In genomic region chr5:150035139-150035893, GRCh38 we compare ENCODE assay signal across 10 cellular contexts. TPM values are rescaled to one million over a fixed set of nuclear protein-coding genes. Genes with fewer than 3 reads are reported as not detected.
A peak's percentile ranks its signal among the peaks of the same experiment; 100 is the strongest.
DNase-seq lines count a peak whose midpoint lies in the region; ATAC-seq, FAIRE-seq and TF ChIP-seq lines count a peak whose summit lies in the region.
"Had no signal": no experiment of that assay in that cellular context is flagged by ENCODE, and none has a peak within 500 bp of the region (broad histone marks: within the 10 kb centered on the region; RNA-seq: fewer than 3 reads in every experiment).

No MANE protein-coding gene starts in this region.

- 65% methylated on average over 7 of the region's 7 CpGs for WGBS in GM12878 (ENCODE audit: insufficient coverage, insufficient replicate concordance, low lambda C conversion rate, missing lambda C conversion rate)
- 77 to 79% methylated on average over 7 of the region's 7 CpGs for WGBS in aorta, 2 donors

- RAD21 ChIA-PET in GM12878 (lab: Charles Lee; ENCODE audit: unreplicated experiment) = interaction anchor here (0.6 to 1.4 kb wide), 3 partner anchors 34 to 206 kb away, joined by 3 read pairs; no protein-coding TSS in a partner anchor

- in situ Hi-C loops in GM12878 (cut with MboI) = no loop called here

- no peaks in the 10 kb centered on the region for H3K79me2 ChIP-seq in GM12878 (ENCODE audit: control insufficient read depth, insufficient read depth, low read length)

- no peak for TF ChIP-seq RAD21 in GM12878 (IDR thresholded peaks at IDR 0.05; ENCODE audit: insufficient read depth, low read depth, low read length)

- ATAC-seq in GM18511 (IDR thresholded peaks at IDR 0.05; ENCODE audit: unreplicated experiment) (peak; percentile 99), GM21528 (IDR thresholded peaks at IDR 0.05; ENCODE audit: low FRiP score, unreplicated experiment) (peak; percentile 93), HG03342 (IDR thresholded peaks at IDR 0.05; ENCODE audit: unreplicated experiment) (peak; percentile 99), GM12878 (peak; percentile 100), aorta (ENCODE audit: low FRiP score) (no peak)

- H3K27ac ChIP-seq in GM12878 (ENCODE audit: control insufficient read depth, insufficient read depth) (no peak overlapping the region), A673 (ENCODE audit: low read depth, low read length, poor library complexity, severe bottlenecking) (no peak overlapping the region), aorta (ENCODE audit: low read depth in 1 of 2, low read length in 2 of 2) (no peak overlapping the region)

- DNase-seq in GM12878 (ENCODE audit: low read depth, low spot score) = peak; percentile 42
- no peak for DNase-seq in H7
- DNase-seq in A673 (ENCODE audit: low spot score) = no peak
- no peak for DNase-seq in aorta
- DNase-seq in NCI-H446 (lab: John Stamatoyannopoulos, UW) = no peak
- DNase-seq: activated T-cell treated with anti-CD3 and anti-CD28 coated beads for 4 hours had no signal

- no peak for TF ChIP-seq POLR2A in GM12878 (IDR thresholded peaks at IDR 0.05; ENCODE audit: low read depth, low read length)

- H3K36me3 ChIP-seq in GM12878 (ENCODE audit: control insufficient read depth in 2 of 2, insufficient read depth in 2 of 2, low read length in 1 of 2) (peaks cover 17 to 57% of the 10 kb centered on the region in 2 experiments), H7 (replicated peaks; ENCODE audit: control insufficient read depth, insufficient read depth, low read length) (peaks cover 40% of the 10 kb centered on the region), A673 (ENCODE audit: insufficient read depth, low read length, poor library complexity, severe bottlenecking) (peaks cover 90% of the 10 kb centered on the region), aorta (ENCODE audit: control insufficient read depth in 1 of 2, insufficient read depth in 2 of 2, low read length in 1 of 2) (peaks cover 12 to 16% of the 10 kb centered on the region in 2 donors)

- no peaks in the 10 kb centered on the region for H4K20me1 ChIP-seq in GM12878 (ENCODE audit: control insufficient read depth, insufficient read depth)

- no peak overlapping the region for H3K9ac ChIP-seq in GM12878 (ENCODE audit: control insufficient read depth, insufficient read depth, low read length)

- H3K4me3 ChIP-seq in GM12878 (no peak overlapping the region), H7 (ENCODE audit: insufficient read depth, low read depth, low read length) (no peak overlapping the region), A673 (ENCODE audit: low read depth, low read length, poor library complexity, severe bottlenecking) (no peak overlapping the region), aorta (ENCODE audit: low read length in 2 of 2) (no peak overlapping the region)

- H3K4me1 ChIP-seq in GM12878 (ENCODE audit: control insufficient read depth, insufficient read depth, low read length) (peaks cover 7% of the 10 kb centered on the region), A673 (ENCODE audit: insufficient read depth, low read length, poor library complexity, severe bottlenecking) (peaks cover 11% of the 10 kb centered on the region), aorta (ENCODE audit: control insufficient read depth in 1 of 2, insufficient read depth in 2 of 2, low read length in 2 of 2) (no peaks in the 10 kb centered on the region)

- TF ChIP-seq EP300 in GM12878 (IDR thresholded peaks at IDR 0.05; ENCODE audit: borderline replicate concordance in 1 of 2, control insufficient read depth in 1 of 2, low read depth in 2 of 2, low read length in 2 of 2) = no peak

- TF ChIP-seq CTCF in GM12878 (IDR thresholded peaks at IDR 0.05 in 2 of 3, conservative IDR thresholded peaks at IDR 0.05 in 1 of 3; ENCODE audit: control insufficient read depth in 2 of 3, extremely low read depth in 1 of 3, insufficient read depth in 1 of 3, low read depth in 3 of 3, low read length in 3 of 3) (no peak), A673 (conservative IDR thresholded peaks at IDR 0.05; ENCODE audit: low read depth, low read length) (no peak)

- peak; percentile 66 for FAIRE-seq in GM12878 (lab: Jason Lieb, UNC)

- no peak overlapping the region for H2AFZ ChIP-seq in GM12878 (ENCODE audit: control insufficient read depth, low read depth, low read length)

- BruUV-seq in GM12878 (replicated peaks; lab: Mats Ljungman, UMichigan) (no TSS peak), A673 (replicated peaks; lab: Mats Ljungman, UMichigan) (no TSS peak)

- intact Hi-C loops in GM12878 (cut with micrococcal nuclease; ENCODE audit: unreplicated experiment) (loop anchor here (5.0 kb wide), 1 partner anchor 182 kb away; no protein-coding TSS in a partner anchor), A673 (cut with micrococcal nuclease; ENCODE audit: unreplicated experiment) (no loop called here), aorta (cut with DNase I) (no loop called here)

- H3K27me3 ChIP-seq in GM12878 (replicated peaks in 1 of 2; ENCODE audit: control insufficient read depth in 2 of 2, insufficient read depth in 2 of 2, low read length in 1 of 2) (no peaks in the 10 kb centered on the region), H7 (ENCODE audit: control insufficient read depth, insufficient read depth, low read length) (no peaks in the 10 kb centered on the region), A673 (replicated peaks; ENCODE audit: insufficient read depth, low read depth, low read length, poor library complexity) (no peaks in the 10 kb centered on the region), aorta (ENCODE audit: control insufficient read depth in 1 of 2, insufficient read depth in 2 of 2, low read length in 1 of 2) (no peaks in the 10 kb centered on the region)

- H3K9me3 ChIP-seq in GM12878 (replicated peaks; ENCODE audit: control insufficient read depth, insufficient read depth, low read length) (no peaks in the 10 kb centered on the region), A673 (ENCODE audit: low read depth, low read length, poor library complexity, severe bottlenecking) (no peaks in the 10 kb centered on the region), aorta (ENCODE audit: control insufficient read depth, low read length) (no peaks in the 10 kb centered on the region)

- no peak overlapping the region for H3K4me2 ChIP-seq in GM12878 (ENCODE audit: control insufficient read depth, insufficient read depth)

- CTCF ChIA-PET in GM12878 (lab: Yijun Ruan, JAX) = interaction anchor here (0.6 to 3.4 kb wide), 5 partner anchors 9 to 182 kb away, joined by 3 to 17 read pairs (median 3); no protein-coding TSS in a partner anchor
- CTCF ChIA-PET in A673 (lab: Charles Lee) = no interaction called here

- SMC1A ChIA-PET in GM12878 (lab: Charles Lee; ENCODE audit: uncharacterized antibody, unreplicated experiment) = interaction anchor here (0.8 to 1.5 kb wide), 6 partner anchors 8 to 183 kb away, joined by 3 to 4 read pairs (median 3); no protein-coding TSS in a partner anchor

- POLR2A ChIA-PET in GM12878 (lab: Charles Lee) (no interaction called here), A673 (lab: Charles Lee; ENCODE audit: low non-redundant PET) (no interaction called here)

RNA-seq across cellular contexts. Expression of gene HMGXB3, which starts 34.8 kb away (rescaled TPM):
- total RNA-seq in GM12878 (2013; cell fraction: nucleolus; rRNA removed) = 99.4 and 101 TPM in 2 replicates
- total RNA-seq in GM12878 (2014; rRNA removed) (33.7 and 34.6 TPM in 2 replicates), GM12878 (2014; rRNA removed; fragmentation: Illumina TruSeq; extraction: Trizol) (25.4 and 26.2 TPM in 2 replicates), GM12878 (2021) (34.9 and 38.1 TPM in 2 replicates), A673 (2021) (52.6 and 55.6 TPM in 2 replicates), aorta (10 to 100 TPM; 27.6 to 31.0 TPM)
- 15.0 TPM for polyA plus RNA-seq in GM12878 (2011; ENCODE audit: low read depth)
- polyA plus RNA-seq in GM12878 (2011; rRNA removed) (37.6 and 42.2 TPM in 2 replicates), GM12878 (2014; fragmentation: Illumina TruSeq; extraction: Trizol) (28.6 and 30.8 TPM in 2 replicates), GM12878 (2014; fragmentation: Nextera tagmentation; extraction: Ambion mirVana) (1 to 10 TPM in 1 of 2 experiments, under 1 TPM in 1; 1.00 to 1.8 TPM), GM12878 (2014; rRNA removed) (39.3 and 40.1 TPM in 2 replicates), GM12878 (2016; fragmentation: Nextera tagmentation; extraction: Ambion mirVana) (10 to 100 TPM; 16.8 to 18.4 TPM), aorta (10 to 100 TPM in 1 of 2 donors, 1 to 10 TPM in 1; 2.3 to 16.3 TPM)
- 42.5 and 47.4 TPM in 2 replicates for polyA plus RNA-seq in GM12878 (2011; cell fraction: cytosol; rRNA removed)
- polyA plus RNA-seq in GM12878 (2011; cell fraction: nucleus; rRNA removed) = 69.6 and 86.9 TPM in 2 replicates
- 19.5 and 22.3 TPM in 2 replicates for polyA plus RNA-seq in GM12878 (2012)
- 40.4 and 59.5 TPM in 2 replicates for polyA minus RNA-seq in GM12878 (2011; rRNA and poly(A)+ RNA removed)
- 16.3 and 17.4 TPM in 2 replicates for polyA minus RNA-seq in GM12878 (2011; cell fraction: cytosol; rRNA and poly(A)+ RNA removed)
- 34.2 and 49.2 TPM in 2 replicates for polyA minus RNA-seq in GM12878 (2011; cell fraction: nucleus; rRNA and poly(A)+ RNA removed)
- total RNA-seq in H7 (2014; rRNA removed; shearing (Covaris generic)) = 23.8 and 30.7 TPM in 2 replicates

RNA-seq across cellular contexts. Expression of gene TIGD6, which starts 34.9 kb away (rescaled TPM):
- 8.5 and 8.9 TPM in 2 replicates for total RNA-seq in GM12878 (2013; cell fraction: nucleolus; rRNA removed)
- total RNA-seq in GM12878 (2014; rRNA removed) (3.4 and 3.7 TPM in 2 replicates), GM12878 (2014; rRNA removed; fragmentation: Illumina TruSeq; extraction: Trizol) (2.6 and 2.7 TPM in 2 replicates), GM12878 (2021) (2.2 and 2.9 TPM in 2 replicates), A673 (2021) (7.3 and 7.5 TPM in 2 replicates), aorta (1 to 10 TPM; 3.8 to 4.2 TPM)
- 2.6 TPM for polyA plus RNA-seq in GM12878 (2011; ENCODE audit: low read depth)
- polyA plus RNA-seq in GM12878 (2011; rRNA removed) (3.2 and 3.7 TPM in 2 replicates), GM12878 (2014; fragmentation: Illumina TruSeq; extraction: Trizol) (2.6 and 3.5 TPM in 2 replicates), GM12878 (2014; fragmentation: Nextera tagmentation; extraction: Ambion mirVana) (1 to 10 TPM in 1 of 2 experiments, under 1 TPM in 1; 0.84 to 1.1 TPM), GM12878 (2014; rRNA removed) (2.7 and 3.3 TPM in 2 replicates), GM12878 (2016; fragmentation: Nextera tagmentation; extraction: Ambion mirVana) (1 to 10 TPM; 4.0 to 4.1 TPM), aorta (1 to 10 TPM; 2.1 to 3.7 TPM)
- polyA plus RNA-seq in GM12878 (2011; cell fraction: cytosol; rRNA removed) = 2.8 and 4.0 TPM in 2 replicates
- 3.0 and 5.2 TPM in 2 replicates for polyA plus RNA-seq in GM12878 (2011; cell fraction: nucleus; rRNA removed)
- polyA plus RNA-seq in GM12878 (2012) = 2.5 and 3.0 TPM in 2 replicates
- 6.9 and 8.8 TPM in 2 replicates for polyA minus RNA-seq in GM12878 (2011; rRNA and poly(A)+ RNA removed)
- polyA minus RNA-seq in GM12878 (2011; cell fraction: cytosol; rRNA and poly(A)+ RNA removed) = 0.83 and 2.1 TPM in 2 replicates
- 5.1 and 7.5 TPM in 2 replicates for polyA minus RNA-seq in GM12878 (2011; cell fraction: nucleus; rRNA and poly(A)+ RNA removed)
- 3.9 and 4.4 TPM in 2 replicates for total RNA-seq in H7 (2014; rRNA removed; shearing (Covaris generic))

RNA-seq across cellular contexts. Expression of gene CSF1R, which starts 51.0 kb away (rescaled TPM):
- 9.9 TPM in 2 replicates for total RNA-seq in GM12878 (2013; cell fraction: nucleolus; rRNA removed)
- total RNA-seq in GM12878 (2014; rRNA removed) = 2.0 and 2.4 TPM in 2 replicates
- 0.63 and 0.69 TPM in 2 replicates for total RNA-seq in GM12878 (2014; rRNA removed; fragmentation: Illumina TruSeq; extraction: Trizol)
- 3.6 and 4.4 TPM in 2 replicates for total RNA-seq in GM12878 (2021)
- polyA plus RNA-seq in GM12878 (2011; ENCODE audit: low read depth) = 0.34 TPM
- polyA plus RNA-seq in GM12878 (2011; rRNA removed) = 0.73 and 1.7 TPM in 2 replicates
- polyA plus RNA-seq in GM12878 (2011; cell fraction: cytosol; rRNA removed) = 2.0 and 2.1 TPM in 2 replicates
- 2.5 and 3.6 TPM in 2 replicates for polyA plus RNA-seq in GM12878 (2011; cell fraction: nucleus; rRNA removed)
- polyA plus RNA-seq in GM12878 (2012) = 0.64 and 0.76 TPM in 2 replicates
- polyA plus RNA-seq in GM12878 (2014; fragmentation: Illumina TruSeq; extraction: Trizol) = 0.97 and 2.3 TPM in 2 replicates
- polyA plus RNA-seq in GM12878 (2014; fragmentation: Nextera tagmentation; extraction: Ambion mirVana) = under 1 TPM; 0.35 to 0.38 TPM
- 2.8 and 3.2 TPM in 2 replicates for polyA plus RNA-seq in GM12878 (2014; rRNA removed)
- under 1 TPM; 0.47 to 0.79 TPM for polyA plus RNA-seq in GM12878 (2016; fragmentation: Nextera tagmentation; extraction: Ambion mirVana)
- 2.0 and 3.2 TPM in 2 replicates for polyA minus RNA-seq in GM12878 (2011; rRNA and poly(A)+ RNA removed)
- 0.80 and 0.83 TPM in 2 replicates for polyA minus RNA-seq in GM12878 (2011; cell fraction: cytosol; rRNA and poly(A)+ RNA removed)
- 0.48 and 1.2 TPM in 2 replicates for polyA minus RNA-seq in GM12878 (2011; cell fraction: nucleus; rRNA and poly(A)+ RNA removed)
- total RNA-seq in H7 (2014; rRNA removed; shearing (Covaris generic)) = not detected in 2 replicates
- not detected in 2 replicates for total RNA-seq in A673 (2021)
- 100 to 1,000 TPM in 1 of 2 donors, 10 to 100 TPM in 1; 35.3 to 125 TPM for total RNA-seq in aorta
- polyA plus RNA-seq in aorta = 10 to 100 TPM in 1 of 2 donors, 1 to 10 TPM in 1; 3.4 to 15.0 TPM
- total RNA-seq: dermis microvascular lymphatic vessel endothelial cell had no signal
